Comparison of ENCODE assay signal across 9 cellular contexts in the genomic region with DNA sequence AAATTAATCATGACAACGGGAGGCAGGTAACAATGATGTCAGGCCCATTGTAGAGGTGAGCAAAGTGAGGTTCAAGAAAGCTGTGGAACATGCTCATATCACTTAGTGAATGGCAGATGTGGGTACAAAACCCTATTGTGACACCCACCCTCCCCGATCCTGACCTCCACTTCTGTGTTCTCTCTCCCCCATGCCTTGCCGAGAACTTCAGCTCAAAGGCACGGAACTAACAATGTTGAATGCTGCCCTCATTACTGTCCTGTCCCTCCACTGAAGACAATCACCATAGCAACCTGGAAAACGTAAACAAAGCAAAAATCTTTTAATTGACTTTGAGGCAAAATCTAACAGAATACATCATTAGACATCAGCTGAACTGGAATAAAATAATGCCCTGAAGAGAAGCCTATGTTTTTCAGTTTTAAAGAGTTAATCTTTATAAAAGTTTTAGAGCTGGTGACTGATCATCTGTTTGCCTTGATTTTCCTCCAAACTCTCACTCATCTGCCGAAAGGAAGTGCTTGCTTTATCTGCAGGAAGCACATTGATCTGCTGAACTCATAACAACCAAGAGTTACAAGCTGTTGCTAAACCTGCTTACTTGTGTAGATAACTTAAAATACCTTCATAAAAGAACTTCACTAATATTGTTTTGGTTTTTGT.
DNase-seq lines count a peak whose midpoint lies in the region; ATAC-seq and TF ChIP-seq lines count a peak whose summit lies in the region.
"Had no signal": no experiment of that assay in that cellular context is flagged by ENCODE, and none has a peak within 500 bp of the region (broad histone marks: within the 10 kb centered on the region; RNA-seq: fewer than 3 reads in every experiment).

No MANE protein-coding gene starts in this region.

- H3K4me2 ChIP-seq in IMR-90 (ENCODE audit: low read depth, low read length), result peak overlapping the region; percentile 14

- H3K23ac ChIP-seq in IMR-90 (ENCODE audit: low read depth, low read length), result peak overlapping the region; percentile 29

- peaks cover 2% of the 10 kb centered on the region for H3K9me3 Mint-ChIP-seq in activated CD8-positive, alpha-beta T cell treated with anti-CD3 and anti-CD28 coated beads for 36 hours
- H3K9me3 Mint-ChIP-seq in stimulated activated naive CD8-positive, alpha-beta T cell treated with anti-CD3 and anti-CD28 coated beads, Interleukin-15, amount 100 ng/mL, for 72 hours, result peaks cover 0 to 6% of the 10 kb centered on the region in 2 donors

- H3K4me3 ChIP-seq in IMR-90 (ENCODE audit: insufficient read depth, low read depth, low read length), result no peak overlapping the region
- H3K4me3 ChIP-seq in left ventricle myocardium inferior, result peak overlapping the region; percentile 20

- H3K27ac ChIP-seq in IMR-90 (ENCODE audit: insufficient read depth, low read length), result peak overlapping the region; percentile 97
- H3K27ac ChIP-seq in left ventricle myocardium inferior (replicated peaks), result peak overlapping the region; percentile 78

- peaks cover 15% of the 10 kb centered on the region for H3K4me1 ChIP-seq in IMR-90 (ENCODE audit: control insufficient read depth, insufficient read depth, low read length)
- peaks cover 42% of the 10 kb centered on the region for H3K4me1 ChIP-seq in left ventricle myocardium inferior

- peak overlapping the region; percentile 44 for H3K27ac Mint-ChIP-seq in activated CD8-positive, alpha-beta T cell treated with anti-CD3 and anti-CD28 coated beads for 36 hours
- H3K27ac Mint-ChIP-seq in stimulated activated naive CD8-positive, alpha-beta T cell treated with anti-CD3 and anti-CD28 coated beads, Interleukin-15, amount 100 ng/mL, for 72 hours, result peak overlapping the region; percentile 67 to 90

- no peak overlapping the region for H2AK9ac ChIP-seq in IMR-90 (replicated peaks; ENCODE audit: low read depth, low read length, poor library complexity)

- peak overlapping the region; percentile 78 for H2BK5ac ChIP-seq in IMR-90 (ENCODE audit: low read depth, low read length, poor library complexity, severe bottlenecking)

- peak overlapping the region; percentile 54 for H2AFZ ChIP-seq in IMR-90 (replicated peaks; ENCODE audit: low read length, poor library complexity)

- dilution Hi-C loops in IMR-90 (cut with HindIII; ENCODE audit: low sequenced_read_pairs, unreplicated experiment), result no loop called here

- H2BK20ac ChIP-seq in IMR-90 (ENCODE audit: low read depth, low read length), result peak overlapping the region; percentile 89

- no peak overlapping the region for H3K4me3 Mint-ChIP-seq in activated CD8-positive, alpha-beta T cell treated with anti-CD3 and anti-CD28 coated beads for 36 hours
- H3K4me3 Mint-ChIP-seq in stimulated activated naive CD8-positive, alpha-beta T cell treated with anti-CD3 and anti-CD28 coated beads, Interleukin-15, amount 100 ng/mL, for 72 hours, result peak overlapping the region; percentile 24 to 32

- POLR2A ChIA-PET in IMR-90 (lab: Charles Lee; ENCODE audit: unreplicated experiment), result interaction anchor here (2.0 kb wide), 1 partner anchor 9 kb away, joined by 7 read pairs; no protein-coding TSS in a partner anchor
- POLR2A ChIA-PET in activated CD8-positive, alpha-beta T cell treated with anti-CD3 and anti-CD28 coated beads for 36 hours (lab: Charles Lee), result interaction anchor here (0.6 to 1.3 kb wide), 5 partner anchors 30 to 231 kb away, joined by 3 to 4 read pairs (median 3); no protein-coding TSS in a partner anchor

- peak overlapping the region; percentile 43 for H4K5ac ChIP-seq in IMR-90 (ENCODE audit: low read depth, low read length)

- TF ChIP-seq CTCF in IMR-90 (conservative IDR thresholded peaks at IDR 0.05; ENCODE audit: low read depth, low read length), result no peak
- TF ChIP-seq CTCF in activated CD8-positive, alpha-beta T cell treated with anti-CD3 and anti-CD28 coated beads for 36 hours (IDR thresholded peaks at IDR 0.05), result no peak
- TF ChIP-seq CTCF in left ventricle myocardium inferior (IDR thresholded peaks at IDR 0.05; ENCODE audit: borderline replicate concordance), result no peak

- H2BK120ac ChIP-seq in IMR-90 (ENCODE audit: low read depth, low read length), result peak overlapping the region; percentile 87

- H3K14ac ChIP-seq in IMR-90 (replicated peaks; ENCODE audit: low read depth, low read length), result peak overlapping the region; percentile 78

- H3K9me3 ChIP-seq in IMR-90 (ENCODE audit: control insufficient read depth, insufficient read depth, low read length) (no peaks in the 10 kb centered on the region), left ventricle myocardium inferior (replicated peaks) (no peaks in the 10 kb centered on the region)

- H3K18ac ChIP-seq in IMR-90 (ENCODE audit: low read depth, low read length), result peak overlapping the region; percentile 72

- peak overlapping the region; percentile 86 for H3K4ac ChIP-seq in IMR-90 (ENCODE audit: low read depth, low read length)

- H3K79me1 ChIP-seq in IMR-90 (ENCODE audit: low read depth in 1 of 2, low read length in 2 of 2), result no peaks in the 10 kb centered on the region; a peak in 1 of 4 replicates

- TF ChIP-seq POLR2A in IMR-90 (IDR thresholded peaks at IDR 0.05; ENCODE audit: low read depth, low read length), result 0 out of 2 replicates have a peak, but pooled peaks have one; percentile 34

- TF ChIP-seq RAD21 in IMR-90 (IDR thresholded peaks at IDR 0.05; ENCODE audit: low read length), result no peak

- ATAC-seq in IMR-90 (ENCODE audit: low read depth) (peak; percentile 38), GM21528 (IDR thresholded peaks at IDR 0.05; ENCODE audit: low FRiP score, unreplicated experiment) (no peak)
- ATAC-seq in activated CD8-positive, alpha-beta T cell treated with anti-CD3 and anti-CD28 coated beads for 36 hours, result no peak
- no peak for ATAC-seq in stimulated activated naive CD8-positive, alpha-beta T cell treated with anti-CD3 and anti-CD28 coated beads, Interleukin-15, amount 100 ng/mL, for 72 hours

- H3K27me3 ChIP-seq in IMR-90 (ENCODE audit: control insufficient read depth, insufficient read depth, low read length) (no peaks in the 10 kb centered on the region), left ventricle myocardium inferior (ENCODE audit: low read depth) (no peaks in the 10 kb centered on the region)

- H4K20me1 ChIP-seq in IMR-90 (ENCODE audit: insufficient read depth, low read length), result no peaks in the 10 kb centered on the region

- DNase-seq in IMR-90 (peak; percentile 68), left ventricle myocardium inferior (no peak), NCI-H2171 treated with DMSO at 0.1 percent for 48 hours (lab: John Stamatoyannopoulos, UW) (no peak)
- no peak for DNase-seq in activated CD8-positive, alpha-beta T cell treated with anti-CD3 and anti-CD28 coated beads for 36 hours
- DNase-seq in stimulated activated naive CD8-positive, alpha-beta T cell treated with anti-CD3 and anti-CD28 coated beads, Interleukin-15, amount 100 ng/mL, for 72 hours, result no peak
- DNase-seq in activated CD8-positive, alpha-beta memory T cell treated with anti-CD3 and anti-CD28 coated beads, Interleukin-2, amount 50 U/mL, for 48 hours, result no peak
- DNase-seq in stimulated activated CD4-positive, alpha-beta T cell treated with anti-CD3 and anti-CD28 coated beads, Interleukin-4, amount 100 ng/mL, for 1 hour, result no peak
- DNase-seq: head of caudate nucleus had no signal

- H4K91ac ChIP-seq in IMR-90 (ENCODE audit: insufficient read depth, low read depth, low read length), result peak overlapping the region; percentile 73

- H3K9me1 ChIP-seq in IMR-90 (ENCODE audit: insufficient read depth, low read length), result peaks cover 15% of the 10 kb centered on the region

- peak overlapping the region; percentile 90 for H2AK5ac ChIP-seq in IMR-90 (ENCODE audit: low read depth, low read length)

- in situ Hi-C loops in IMR-90 (cut with MboI; ENCODE audit: low sequenced_read_pairs), result no loop called here

- H3K9ac ChIP-seq in IMR-90 (ENCODE audit: low read depth, low read length), result peak overlapping the region; percentile 55

- peak overlapping the region; percentile 53 to 79 for H4K8ac ChIP-seq in IMR-90 (ENCODE audit: low read depth in 2 of 2, low read length in 2 of 2)

- CTCF ChIA-PET in IMR-90 (lab: Yijun Ruan, JAX), result interaction anchor here (1.4 kb wide), 1 partner anchor 28 kb away, joined by 5 read pairs; no protein-coding TSS in a partner anchor
- CTCF ChIA-PET in activated CD8-positive, alpha-beta T cell treated with anti-CD3 and anti-CD28 coated beads for 36 hours (lab: Charles Lee), result interaction anchor here (0.7 kb wide), 1 partner anchor 31 kb away, joined by 3 read pairs; no protein-coding TSS in a partner anchor

- H3K36me3 ChIP-seq in IMR-90 (ENCODE audit: control insufficient read depth, insufficient read depth, low read length) (no peaks in the 10 kb centered on the region), left ventricle myocardium inferior (no peaks in the 10 kb centered on the region)

- 32% methylated on average over 3 of the region's 6 CpGs; no CpG with 5 or more reads in 1 of the 2 experiments for WGBS in IMR-90 (ENCODE audit: extremely low coverage in 2 of 2, insufficient read length in 1 of 2), 2 experiments

- H2BK15ac ChIP-seq in IMR-90 (ENCODE audit: low read depth, low read length), result peak overlapping the region; percentile 87

- H3K36me3 Mint-ChIP-seq in activated CD8-positive, alpha-beta T cell treated with anti-CD3 and anti-CD28 coated beads for 36 hours (ENCODE audit: low read depth), result no peaks in the 10 kb centered on the region

- peaks cover 9% of the 10 kb centered on the region for H3K4me1 Mint-ChIP-seq in activated CD8-positive, alpha-beta T cell treated with anti-CD3 and anti-CD28 coated beads for 36 hours (ENCODE audit: low read depth)
- H3K4me1 Mint-ChIP-seq in stimulated activated naive CD8-positive, alpha-beta T cell treated with anti-CD3 and anti-CD28 coated beads, Interleukin-15, amount 100 ng/mL, for 72 hours, result peaks cover 20% of the 10 kb centered on the region

- H3K56ac ChIP-seq in IMR-90 (ENCODE audit: extremely low read depth, insufficient read depth, low read length), result no peak overlapping the region; the same call in 1 of the 2 replicates

- intact Hi-C loops in IMR-90 (cut with micrococcal nuclease), result no loop called here
- intact Hi-C loops in activated CD8-positive, alpha-beta T cell treated with anti-CD3 and anti-CD28 coated beads for 36 hours (cut with micrococcal nuclease), result no loop called here
- intact Hi-C loops in left ventricle myocardium inferior (cut with micrococcal nuclease), result no loop called here

- no peaks in the 10 kb centered on the region for H3K27me3 Mint-ChIP-seq in activated CD8-positive, alpha-beta T cell treated with anti-CD3 and anti-CD28 coated beads for 36 hours
- H3K27me3 Mint-ChIP-seq in stimulated activated naive CD8-positive, alpha-beta T cell treated with anti-CD3 and anti-CD28 coated beads, Interleukin-15, amount 100 ng/mL, for 72 hours, result no peaks in the 10 kb centered on the region

- no TSS peak for BruUV-seq in IMR-90 (replicated peaks; lab: Mats Ljungman, UMichigan)

TF ChIP-seq in IMR-90, 13 proteins besides CTCF, POLR2A, EP300 and RAD21 (continues in another document):
- TF ChIP-seq CEBPB (IDR thresholded peaks at IDR 0.05; ENCODE audit: low read depth, low read length), result peak; percentile 62; the same call in 1 of the 2 replicates
